Comparison of ENCODE assay signal across 4 cellular contexts in the genomic region with DNA sequence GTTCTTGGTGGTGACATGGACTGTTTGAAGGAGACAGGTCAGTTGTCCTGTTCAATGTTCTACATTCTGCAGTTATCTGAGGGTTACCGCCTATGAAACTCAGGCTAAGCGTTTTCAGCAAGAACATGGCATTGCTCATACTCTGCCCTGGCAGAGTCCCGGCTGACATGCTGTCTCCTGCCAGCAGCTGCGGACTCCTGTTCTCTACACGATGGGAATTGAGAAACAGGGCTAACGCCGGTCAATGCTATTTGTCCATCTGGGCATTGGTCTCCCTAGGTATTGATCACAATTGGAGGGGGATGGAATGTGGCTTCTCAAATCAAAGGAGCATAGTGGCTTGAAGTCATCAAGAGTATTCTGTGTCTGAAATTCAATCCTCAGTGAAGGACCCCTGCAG. TPM values are rescaled to one million over a fixed set of nuclear protein-coding genes. Genes with fewer than 3 reads are reported as not detected.
"Had no signal": no experiment of that assay in that cellular context is flagged by ENCODE, and none has a peak within 500 bp of the region (broad histone marks: within the 10 kb centered on the region; RNA-seq: fewer than 3 reads in every experiment).

No MANE protein-coding gene starts in this region.

RNA-seq across cellular contexts. Expression of a gene that starts 20.6 kb away (rescaled TPM):
- total RNA-seq: HepG2, HT-29, HT1080, IMR-90 had no signal
- polyA plus RNA-seq: HepG2, IMR-90 had no signal
